ENCODE assay signal across 12 cellular contexts in the genomic region with DNA sequence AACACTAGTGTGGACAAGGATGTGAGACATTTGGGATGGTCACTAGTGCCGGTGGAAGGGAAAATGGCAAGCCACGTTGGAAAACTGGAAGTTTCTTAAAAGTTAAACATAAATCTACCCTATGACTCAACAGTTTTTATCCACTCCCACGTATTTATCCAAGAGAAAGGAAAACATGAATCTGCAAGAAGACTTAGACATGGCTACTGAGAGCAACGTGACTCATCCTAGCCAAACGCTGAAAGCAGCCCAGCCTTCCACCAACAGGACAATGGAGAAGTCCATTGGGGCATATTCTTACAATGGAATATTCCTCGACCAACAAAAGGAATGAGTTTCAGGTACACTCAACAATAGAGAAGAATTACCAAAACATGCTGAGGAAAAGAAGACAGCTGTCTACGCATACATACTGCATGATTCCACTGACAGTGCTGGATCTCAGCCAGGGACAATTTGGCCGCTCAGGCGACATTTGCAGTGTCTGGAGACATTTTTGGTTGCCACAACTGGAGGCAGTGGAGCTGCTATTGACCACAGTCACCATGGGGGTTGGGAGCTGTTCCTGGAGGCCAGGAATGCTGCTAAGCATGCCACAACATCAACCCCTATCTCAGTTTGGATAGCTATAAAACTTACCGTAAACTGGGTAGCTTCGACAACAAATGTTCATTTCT. TPM values are rescaled to one million over a fixed set of nuclear protein-coding genes. Genes with fewer than 3 reads are reported as not detected.
DNase-seq lines count a peak whose midpoint lies in the region; TF ChIP-seq lines count a peak whose summit lies in the region.
"Had no signal": no experiment of that assay in that cellular context is flagged by ENCODE, and none has a peak within 500 bp of the region (broad histone marks: within the 10 kb centered on the region; RNA-seq: fewer than 3 reads in every experiment).

No MANE protein-coding gene starts in this region.

- intact Hi-C loops in stomach (cut with DNase I; ENCODE audit: low total_unique reads) = no loop called here

- no peaks in the 10 kb centered on the region for H3K4me1 ChIP-seq in effector memory CD4-positive, alpha-beta T cell (ENCODE audit: control insufficient read depth, insufficient read depth, low read length, poor library complexity, severe bottlenecking)
- no peaks in the 10 kb centered on the region for H3K4me1 ChIP-seq in stomach
- H3K4me1 ChIP-seq: parathyroid adenoma had no signal

- peaks cover 9% of the 10 kb centered on the region for H3K27me3 ChIP-seq in effector memory CD4-positive, alpha-beta T cell (replicated peaks; ENCODE audit: control insufficient read depth, insufficient read depth, low read length, poor library complexity, severe bottlenecking)
- peaks cover 0 to 60% (median 0%) of the 10 kb centered on the region in 3 donors for H3K27me3 ChIP-seq in stomach

- 55 to 65% (median 61%) methylated on average over 11 of the region's 11 CpGs for WGBS in stomach, 5 donors

- peak; percentile 37 for DNase-seq in NCI-H748 (lab: John Stamatoyannopoulos, UW; ENCODE audit: unreplicated experiment)
- no peak for DNase-seq in NCI-H748 treated with DMSO at 0.1 percent for 48 hours (lab: John Stamatoyannopoulos, UW)
- DNase-seq in T1000 (lab: John Stamatoyannopoulos, UW) = peak; percentile 5
- DNase-seq in foreskin fibroblast = peak; percentile 79 to 83
- peak; percentile 94 for DNase-seq in stromal cell of bone marrow (ENCODE audit: low read depth)
- DNase-seq in DMS79 treated with DMSO at 0.1 percent for 48 hours (lab: John Stamatoyannopoulos, UW) = no peak
- DNase-seq in effector memory CD4-positive, alpha-beta T cell = no peak
- DNase-seq in stomach = no peak
- DNase-seq: NCI-H510A, T-helper 17 cell had no signal

- H3K9me3 ChIP-seq in effector memory CD4-positive, alpha-beta T cell (ENCODE audit: control insufficient read depth, low read length) = no peaks in the 10 kb centered on the region
- no peaks in the 10 kb centered on the region for H3K9me3 ChIP-seq in stomach

- TF ChIP-seq POLR2A in stomach (IDR thresholded peaks at IDR 0.05) = no peak

- no peak overlapping the region for H3K27ac ChIP-seq in effector memory CD4-positive, alpha-beta T cell (ENCODE audit: insufficient read depth, low read length, poor library complexity, severe bottlenecking)
- no peak overlapping the region for H3K27ac ChIP-seq in stomach
- H3K27ac ChIP-seq: parathyroid adenoma had no signal

- no peaks in the 10 kb centered on the region for H3K36me3 ChIP-seq in effector memory CD4-positive, alpha-beta T cell (ENCODE audit: control insufficient read depth, insufficient read depth, low read length)
- no peaks in the 10 kb centered on the region for H3K36me3 ChIP-seq in stomach

- no peak for TF ChIP-seq EP300 in stomach (IDR thresholded peaks at IDR 0.05)

- H3K4me3 ChIP-seq in foreskin fibroblast (ENCODE audit: low read depth in 1 of 2, low read length in 2 of 2) (no peak overlapping the region), stomach (no peak overlapping the region)
- no peak overlapping the region for H3K4me3 ChIP-seq in effector memory CD4-positive, alpha-beta T cell (ENCODE audit: insufficient read depth, low read depth, low read length, poor library complexity, severe bottlenecking)

- no peak for TF ChIP-seq CTCF in foreskin fibroblast (IDR thresholded peaks at IDR 0.05; ENCODE audit: low read depth, low read length)
- no peak for TF ChIP-seq CTCF in stomach (IDR thresholded peaks at IDR 0.05)

RNA-seq across cellular contexts. Expression of gene SYT13, which starts 21.2 kb away (rescaled TPM):
- total RNA-seq in stomach = 10 to 100 TPM in 2 of 5 donors, 1 to 10 TPM in 2, not detected in 1; 1.3 to 33.3 (median 11.0) TPM
- polyA plus RNA-seq in stomach = 1 to 10 TPM; 1.7 to 2.2 (median 2.1) TPM
- total RNA-seq: ureter had no signal

Comparison
In these comparisons a context has a peak if more than half of its experiments do, and no peak if none do; other contexts are left out.
1. DNase-seq: peak in NCI-H748 (single experiment), T1000 (single experiment), foreskin fibroblast (2 of 2) and stromal cell of bone marrow (single experiment); none in NCI-H748 treated with DMSO at 0.1 percent for 48 hours (single experiment), DMS79 treated with DMSO at 0.1 percent for 48 hours (single experiment), effector memory CD4-positive, alpha-beta T cell (0 of 3) and stomach (single experiment).